7 cellular contexts compared by ENCODE assay signal in the genomic region with DNA sequence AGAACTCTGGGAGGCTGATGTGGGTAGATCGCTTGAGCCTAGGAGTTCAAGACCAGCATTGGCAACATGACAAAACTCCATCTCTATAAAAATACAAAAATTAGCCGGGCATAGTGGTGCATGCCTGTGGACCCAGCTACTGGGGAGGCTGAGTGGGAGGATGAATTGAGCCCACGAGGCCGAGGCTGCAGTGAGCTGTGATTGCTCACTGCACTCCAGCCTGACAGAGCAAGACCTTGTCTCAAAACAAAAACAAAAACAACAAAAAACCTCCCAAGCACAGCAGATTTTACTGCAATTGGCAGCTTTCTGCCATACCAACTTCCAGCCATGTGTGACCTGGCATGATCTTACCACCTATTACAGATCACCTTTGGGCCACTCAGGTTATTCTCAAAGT.
"Had no signal": no experiment of that assay in that cellular context is flagged by ENCODE, and none has a peak within 500 bp of the region (broad histone marks: within the 10 kb centered on the region; RNA-seq: fewer than 3 reads in every experiment).

No MANE protein-coding gene starts in this region.

- H3K9me3 Mint-ChIP-seq: IgD-negative memory B cell had no signal

- H3K9me3 ChIP-seq: HAP-1 had no signal

- H3K27ac ChIP-seq: GM23248, HL-60 had no signal

- H2AFZ ChIP-seq: GM23248 had no signal

- H3K4me1 Mint-ChIP-seq: IgD-negative memory B cell had no signal

- H3K9ac ChIP-seq: GM23248 had no signal

- H3K4me1 ChIP-seq: HAP-1 had no signal

- H3K36me3 Mint-ChIP-seq: IgD-negative memory B cell had no signal

- H3K27ac Mint-ChIP-seq: IgD-negative memory B cell had no signal

- DNase-seq: GM23248, GOT3, H7, KBM-7 had no signal

- H3K4me3 Mint-ChIP-seq: IgD-negative memory B cell had no signal

- H3K36me3 ChIP-seq: HAP-1 had no signal

- H3K27me3 Mint-ChIP-seq: IgD-negative memory B cell had no signal

- H3K4me3 ChIP-seq: GM23248, HAP-1 had no signal
